Comparison of ENCODE assay signal across 1 cellular context in the genomic region with DNA sequence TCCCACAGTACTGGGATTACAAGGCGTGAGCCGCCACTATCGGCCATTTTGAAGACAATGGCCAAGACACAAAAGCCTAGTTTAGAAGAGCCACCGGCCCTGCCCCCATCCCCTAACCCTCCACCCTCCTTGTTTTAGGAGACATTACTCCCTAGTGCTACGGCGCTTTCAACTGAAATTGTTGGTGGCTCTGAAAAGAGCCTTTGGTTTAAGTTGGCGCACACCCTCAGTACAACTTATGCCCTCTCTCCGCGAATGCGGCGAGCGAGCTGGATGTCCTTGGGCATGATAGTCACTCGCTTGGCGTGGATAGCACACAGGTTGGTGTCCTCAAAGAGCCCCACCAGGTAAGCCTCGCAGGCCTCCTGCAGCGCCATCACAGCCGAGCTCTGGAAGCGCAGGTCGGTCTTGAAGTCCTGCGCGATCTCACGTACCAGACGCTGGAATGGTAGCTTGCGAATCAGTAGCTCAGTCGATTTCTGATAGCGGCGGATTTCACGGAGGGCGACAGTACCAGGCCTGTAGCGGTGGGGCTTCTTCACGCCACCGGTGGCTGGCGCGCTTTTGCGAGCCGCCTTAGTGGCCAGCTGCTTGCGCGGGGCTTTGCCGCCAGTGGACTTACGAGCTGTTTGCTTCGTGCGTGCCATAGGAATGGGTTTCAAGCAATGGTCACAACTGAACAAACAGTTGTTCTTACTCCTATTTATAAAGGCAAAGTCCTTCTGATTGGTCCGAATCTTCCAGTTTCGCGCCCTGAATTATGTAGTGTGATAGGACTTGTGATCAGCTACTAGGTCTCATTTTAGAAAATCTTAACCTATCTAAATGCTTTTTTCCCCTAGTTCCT.
TF ChIP-seq lines count a peak whose summit lies in the region.

No MANE protein-coding gene starts in this region.

TF ChIP-seq in HepG2, 621 proteins besides CTCF, POLR2A, EP300 and RAD21 (continued from another document and continues in another):
- TF ChIP-seq, protein P1, sequence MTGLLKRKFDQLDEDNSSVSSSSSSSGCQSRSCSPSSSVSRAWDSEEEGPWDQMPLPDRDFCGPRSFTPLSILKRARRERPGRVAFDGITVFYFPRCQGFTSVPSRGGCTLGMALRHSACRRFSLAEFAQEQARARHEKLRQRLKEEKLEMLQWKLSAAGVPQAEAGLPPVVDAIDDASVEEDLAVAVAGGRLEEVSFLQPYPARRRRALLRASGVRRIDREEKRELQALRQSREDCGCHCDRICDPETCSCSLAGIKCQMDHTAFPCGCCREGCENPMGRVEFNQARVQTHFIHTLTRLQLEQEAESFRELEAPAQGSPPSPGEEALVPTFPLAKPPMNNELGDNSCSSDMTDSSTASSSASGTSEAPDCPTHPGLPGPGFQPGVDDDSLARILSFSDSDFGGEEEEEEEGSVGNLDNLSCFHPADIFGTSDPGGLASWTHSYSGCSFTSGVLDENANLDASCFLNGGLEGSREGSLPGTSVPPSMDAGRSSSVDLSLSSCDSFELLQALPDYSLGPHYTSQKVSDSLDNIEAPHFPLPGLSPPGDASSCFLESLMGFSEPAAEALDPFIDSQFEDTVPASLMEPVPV (CRISPR knock-in tag; IDR thresholded peaks at IDR 0.05) = peak; percentile 90; the same call in 1 of the 2 replicates
- TF ChIP-seq, protein P2, sequence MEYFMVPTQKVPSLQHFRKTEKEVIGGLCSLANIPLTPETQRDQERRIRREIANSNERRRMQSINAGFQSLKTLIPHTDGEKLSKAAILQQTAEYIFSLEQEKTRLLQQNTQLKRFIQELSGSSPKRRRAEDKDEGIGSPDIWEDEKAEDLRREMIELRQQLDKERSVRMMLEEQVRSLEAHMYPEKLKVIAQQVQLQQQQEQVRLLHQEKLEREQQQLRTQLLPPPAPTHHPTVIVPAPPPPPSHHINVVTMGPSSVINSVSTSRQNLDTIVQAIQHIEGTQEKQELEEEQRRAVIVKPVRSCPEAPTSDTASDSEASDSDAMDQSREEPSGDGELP (IDR thresholded peaks at IDR 0.05; ENCODE audit: borderline replicate concordance, low read depth) = no peak
- TF ChIP-seq, protein P3, sequence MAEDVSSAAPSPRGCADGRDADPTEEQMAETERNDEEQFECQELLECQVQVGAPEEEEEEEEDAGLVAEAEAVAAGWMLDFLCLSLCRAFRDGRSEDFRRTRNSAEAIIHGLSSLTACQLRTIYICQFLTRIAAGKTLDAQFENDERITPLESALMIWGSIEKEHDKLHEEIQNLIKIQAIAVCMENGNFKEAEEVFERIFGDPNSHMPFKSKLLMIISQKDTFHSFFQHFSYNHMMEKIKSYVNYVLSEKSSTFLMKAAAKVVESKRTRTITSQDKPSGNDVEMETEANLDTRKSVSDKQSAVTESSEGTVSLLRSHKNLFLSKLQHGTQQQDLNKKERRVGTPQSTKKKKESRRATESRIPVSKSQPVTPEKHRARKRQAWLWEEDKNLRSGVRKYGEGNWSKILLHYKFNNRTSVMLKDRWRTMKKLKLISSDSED (CRISPR knock-in tag; IDR thresholded peaks at IDR 0.05) = no peak
- TF ChIP-seq SRF (IDR thresholded peaks at IDR 0.05; ENCODE audit: low read depth, low read length) = no peak
- TF ChIP-seq, protein P4, sequence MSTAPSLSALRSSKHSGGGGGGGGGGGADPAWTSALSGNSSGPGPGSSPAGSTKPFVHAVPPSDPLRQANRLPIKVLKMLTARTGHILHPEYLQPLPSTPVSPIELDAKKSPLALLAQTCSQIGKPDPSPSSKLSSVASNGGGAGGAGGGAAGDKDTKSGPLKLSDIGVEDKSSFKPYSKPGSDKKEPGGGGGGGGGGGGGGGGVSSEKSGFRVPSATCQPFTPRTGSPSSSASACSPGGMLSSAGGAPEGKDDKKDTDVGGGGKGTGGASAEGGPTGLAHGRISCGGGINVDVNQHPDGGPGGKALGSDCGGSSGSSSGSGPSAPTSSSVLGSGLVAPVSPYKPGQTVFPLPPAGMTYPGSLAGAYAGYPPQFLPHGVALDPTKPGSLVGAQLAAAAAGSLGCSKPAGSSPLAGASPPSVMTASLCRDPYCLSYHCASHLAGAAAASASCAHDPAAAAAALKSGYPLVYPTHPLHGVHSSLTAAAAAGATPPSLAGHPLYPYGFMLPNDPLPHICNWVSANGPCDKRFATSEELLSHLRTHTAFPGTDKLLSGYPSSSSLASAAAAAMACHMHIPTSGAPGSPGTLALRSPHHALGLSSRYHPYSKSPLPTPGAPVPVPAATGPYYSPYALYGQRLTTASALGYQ (CRISPR knock-in tag; IDR thresholded peaks at IDR 0.05) = no peak; the same call in 1 of the 2 replicates
- no peak for TF ChIP-seq ZNF652 (CRISPR knock-in tag; IDR thresholded peaks at IDR 0.05; ENCODE audit: borderline replicate concordance, low read depth)
- TF ChIP-seq, protein P5, sequence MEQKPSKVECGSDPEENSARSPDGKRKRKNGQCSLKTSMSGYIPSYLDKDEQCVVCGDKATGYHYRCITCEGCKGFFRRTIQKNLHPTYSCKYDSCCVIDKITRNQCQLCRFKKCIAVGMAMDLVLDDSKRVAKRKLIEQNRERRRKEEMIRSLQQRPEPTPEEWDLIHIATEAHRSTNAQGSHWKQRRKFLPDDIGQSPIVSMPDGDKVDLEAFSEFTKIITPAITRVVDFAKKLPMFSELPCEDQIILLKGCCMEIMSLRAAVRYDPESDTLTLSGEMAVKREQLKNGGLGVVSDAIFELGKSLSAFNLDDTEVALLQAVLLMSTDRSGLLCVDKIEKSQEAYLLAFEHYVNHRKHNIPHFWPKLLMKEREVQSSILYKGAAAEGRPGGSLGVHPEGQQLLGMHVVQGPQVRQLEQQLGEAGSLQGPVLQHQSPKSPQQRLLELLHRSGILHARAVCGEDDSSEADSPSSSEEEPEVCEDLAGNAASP (CRISPR knock-in tag; IDR thresholded peaks at IDR 0.05; ENCODE audit: borderline replicate concordance) = peak; percentile 89
- peak; percentile 64; the same call in 1 of the 2 replicates for TF ChIP-seq ZNF274 (CRISPR knock-in tag; IDR thresholded peaks at IDR 0.05)
- peak; percentile 28; the same call in 1 of the 2 replicates for TF ChIP-seq HMG20A (CRISPR knock-in tag; IDR thresholded peaks at IDR 0.05; ENCODE audit: borderline replicate concordance)
- no peak for TF ChIP-seq NFYB (CRISPR knock-in tag; IDR thresholded peaks at IDR 0.05)
- no peak for TF ChIP-seq ZNF75D (CRISPR knock-in tag; IDR thresholded peaks at IDR 0.05; ENCODE audit: borderline replicate concordance)
- no peak for TF ChIP-seq ZNF468 (CRISPR knock-in tag; IDR thresholded peaks at IDR 0.05)
- TF ChIP-seq, protein P6, sequence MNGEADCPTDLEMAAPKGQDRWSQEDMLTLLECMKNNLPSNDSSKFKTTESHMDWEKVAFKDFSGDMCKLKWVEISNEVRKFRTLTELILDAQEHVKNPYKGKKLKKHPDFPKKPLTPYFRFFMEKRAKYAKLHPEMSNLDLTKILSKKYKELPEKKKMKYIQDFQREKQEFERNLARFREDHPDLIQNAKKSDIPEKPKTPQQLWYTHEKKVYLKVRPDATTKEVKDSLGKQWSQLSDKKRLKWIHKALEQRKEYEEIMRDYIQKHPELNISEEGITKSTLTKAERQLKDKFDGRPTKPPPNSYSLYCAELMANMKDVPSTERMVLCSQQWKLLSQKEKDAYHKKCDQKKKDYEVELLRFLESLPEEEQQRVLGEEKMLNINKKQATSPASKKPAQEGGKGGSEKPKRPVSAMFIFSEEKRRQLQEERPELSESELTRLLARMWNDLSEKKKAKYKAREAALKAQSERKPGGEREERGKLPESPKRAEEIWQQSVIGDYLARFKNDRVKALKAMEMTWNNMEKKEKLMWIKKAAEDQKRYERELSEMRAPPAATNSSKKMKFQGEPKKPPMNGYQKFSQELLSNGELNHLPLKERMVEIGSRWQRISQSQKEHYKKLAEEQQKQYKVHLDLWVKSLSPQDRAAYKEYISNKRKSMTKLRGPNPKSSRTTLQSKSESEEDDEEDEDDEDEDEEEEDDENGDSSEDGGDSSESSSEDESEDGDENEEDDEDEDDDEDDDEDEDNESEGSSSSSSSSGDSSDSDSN (CRISPR knock-in tag; IDR thresholded peaks at IDR 0.05) = peak; percentile 87
- TF ChIP-seq ZSCAN20 (CRISPR knock-in tag; IDR thresholded peaks at IDR 0.05; ENCODE audit: borderline replicate concordance) = no peak
- TF ChIP-seq, protein P7, sequence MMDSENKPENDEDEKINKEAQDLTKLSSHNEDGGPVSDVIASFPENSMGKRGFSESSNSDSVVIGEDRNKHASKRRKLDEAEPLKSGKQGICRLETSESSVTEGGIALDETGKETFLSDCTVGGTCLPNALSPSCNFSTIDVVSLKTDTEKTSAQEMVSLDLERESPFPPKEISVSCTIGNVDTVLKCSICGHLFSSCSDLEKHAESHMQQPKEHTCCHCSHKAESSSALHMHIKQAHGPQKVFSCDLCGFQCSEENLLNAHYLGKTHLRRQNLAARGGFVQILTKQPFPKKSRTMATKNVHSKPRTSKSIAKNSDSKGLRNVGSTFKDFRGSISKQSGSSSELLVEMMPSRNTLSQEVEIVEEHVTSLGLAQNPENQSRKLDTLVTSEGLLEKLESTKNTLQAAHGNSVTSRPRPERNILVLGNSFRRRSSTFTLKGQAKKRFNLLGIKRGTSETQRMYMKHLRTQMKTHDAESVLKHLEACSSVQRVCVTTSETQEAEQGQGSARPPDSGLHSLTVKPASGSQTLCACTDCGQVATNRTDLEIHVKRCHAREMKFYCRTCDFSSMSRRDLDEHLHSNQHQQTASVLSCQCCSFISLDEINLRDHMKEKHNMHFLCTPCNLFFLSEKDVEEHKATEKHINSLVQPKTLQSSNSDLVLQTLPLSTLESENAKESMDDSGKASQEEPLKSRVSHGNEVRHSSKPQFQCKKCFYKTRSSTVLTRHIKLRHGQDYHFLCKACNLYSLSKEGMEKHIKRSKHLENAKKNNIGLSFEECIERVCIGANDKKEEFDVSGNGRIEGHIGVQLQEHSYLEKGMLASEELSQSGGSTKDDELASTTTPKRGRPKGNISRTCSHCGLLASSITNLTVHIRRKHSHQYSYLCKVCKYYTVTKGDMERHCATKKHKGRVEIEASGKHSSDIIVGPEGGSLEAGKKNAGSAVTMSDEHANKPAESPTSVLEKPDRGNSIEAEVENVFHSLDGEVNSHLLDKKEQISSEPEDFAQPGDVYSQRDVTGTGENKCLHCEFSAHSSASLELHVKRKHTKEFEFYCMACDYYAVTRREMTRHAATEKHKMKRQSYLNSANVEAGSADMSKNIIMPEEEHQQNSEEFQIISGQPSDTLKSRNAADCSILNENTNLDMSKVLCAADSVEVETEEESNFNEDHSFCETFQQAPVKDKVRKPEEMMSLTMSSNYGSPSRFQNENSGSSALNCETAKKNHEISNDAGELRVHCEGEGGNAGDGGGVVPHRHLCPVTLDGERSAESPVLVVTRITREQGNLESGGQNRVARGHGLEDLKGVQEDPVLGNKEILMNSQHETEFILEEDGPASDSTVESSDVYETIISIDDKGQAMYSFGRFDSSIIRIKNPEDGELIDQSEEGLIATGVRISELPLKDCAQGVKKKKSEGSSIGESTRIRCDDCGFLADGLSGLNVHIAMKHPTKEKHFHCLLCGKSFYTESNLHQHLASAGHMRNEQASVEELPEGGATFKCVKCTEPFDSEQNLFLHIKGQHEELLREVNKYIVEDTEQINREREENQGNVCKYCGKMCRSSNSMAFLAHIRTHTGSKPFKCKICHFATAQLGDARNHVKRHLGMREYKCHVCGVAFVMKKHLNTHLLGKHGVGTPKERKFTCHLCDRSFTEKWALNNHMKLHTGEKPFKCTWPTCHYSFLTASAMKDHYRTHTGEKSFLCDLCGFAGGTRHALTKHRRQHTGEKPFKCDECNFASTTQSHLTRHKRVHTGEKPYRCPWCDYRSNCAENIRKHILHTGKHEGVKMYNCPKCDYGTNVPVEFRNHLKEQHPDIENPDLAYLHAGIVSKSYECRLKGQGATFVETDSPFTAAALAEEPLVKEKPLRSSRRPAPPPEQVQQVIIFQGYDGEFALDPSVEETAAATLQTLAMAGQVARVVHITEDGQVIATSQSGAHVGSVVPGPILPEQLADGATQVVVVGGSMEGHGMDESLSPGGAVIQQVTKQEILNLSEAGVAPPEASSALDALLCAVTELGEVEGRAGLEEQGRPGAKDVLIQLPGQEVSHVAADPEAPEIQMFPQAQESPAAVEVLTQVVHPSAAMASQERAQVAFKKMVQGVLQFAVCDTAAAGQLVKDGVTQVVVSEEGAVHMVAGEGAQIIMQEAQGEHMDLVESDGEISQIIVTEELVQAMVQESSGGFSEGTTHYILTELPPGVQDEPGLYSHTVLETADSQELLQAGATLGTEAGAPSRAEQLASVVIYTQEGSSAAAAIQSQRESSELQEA (CRISPR knock-in tag; IDR thresholded peaks at IDR 0.05; ENCODE audit: not compliant biosample characterization) = no peak
- TF ChIP-seq, protein P8, sequence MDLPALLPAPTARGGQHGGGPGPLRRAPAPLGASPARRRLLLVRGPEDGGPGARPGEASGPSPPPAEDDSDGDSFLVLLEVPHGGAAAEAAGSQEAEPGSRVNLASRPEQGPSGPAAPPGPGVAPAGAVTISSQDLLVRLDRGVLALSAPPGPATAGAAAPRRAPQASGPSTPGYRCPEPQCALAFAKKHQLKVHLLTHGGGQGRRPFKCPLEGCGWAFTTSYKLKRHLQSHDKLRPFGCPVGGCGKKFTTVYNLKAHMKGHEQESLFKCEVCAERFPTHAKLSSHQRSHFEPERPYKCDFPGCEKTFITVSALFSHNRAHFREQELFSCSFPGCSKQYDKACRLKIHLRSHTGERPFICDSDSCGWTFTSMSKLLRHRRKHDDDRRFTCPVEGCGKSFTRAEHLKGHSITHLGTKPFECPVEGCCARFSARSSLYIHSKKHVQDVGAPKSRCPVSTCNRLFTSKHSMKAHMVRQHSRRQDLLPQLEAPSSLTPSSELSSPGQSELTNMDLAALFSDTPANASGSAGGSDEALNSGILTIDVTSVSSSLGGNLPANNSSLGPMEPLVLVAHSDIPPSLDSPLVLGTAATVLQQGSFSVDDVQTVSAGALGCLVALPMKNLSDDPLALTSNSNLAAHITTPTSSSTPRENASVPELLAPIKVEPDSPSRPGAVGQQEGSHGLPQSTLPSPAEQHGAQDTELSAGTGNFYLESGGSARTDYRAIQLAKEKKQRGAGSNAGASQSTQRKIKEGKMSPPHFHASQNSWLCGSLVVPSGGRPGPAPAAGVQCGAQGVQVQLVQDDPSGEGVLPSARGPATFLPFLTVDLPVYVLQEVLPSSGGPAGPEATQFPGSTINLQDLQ (CRISPR knock-in tag; IDR thresholded peaks at IDR 0.05) = no peak
- TF ChIP-seq ZNF207 (IDR thresholded peaks at IDR 0.05; ENCODE audit: borderline replicate concordance) = no peak
- no peak for TF ChIP-seq RFX3 (CRISPR knock-in tag; IDR thresholded peaks at IDR 0.05)
- TF ChIP-seq SMYD3 (CRISPR knock-in tag; IDR thresholded peaks at IDR 0.05) = peak; percentile 90
- no peak for TF ChIP-seq DMAP1 (CRISPR knock-in tag; IDR thresholded peaks at IDR 0.05)
- TF ChIP-seq HIVEP1 (CRISPR knock-in tag; IDR thresholded peaks at IDR 0.05) = no peak
- no peak for TF ChIP-seq NFRKB (IDR thresholded peaks at IDR 0.05)
- no peak for TF ChIP-seq SRSF9 (IDR thresholded peaks at IDR 0.05; ENCODE audit: borderline replicate concordance, insufficient read depth, low read depth, low read length, poor library complexity, severe bottlenecking)
- TF ChIP-seq, protein P9, sequence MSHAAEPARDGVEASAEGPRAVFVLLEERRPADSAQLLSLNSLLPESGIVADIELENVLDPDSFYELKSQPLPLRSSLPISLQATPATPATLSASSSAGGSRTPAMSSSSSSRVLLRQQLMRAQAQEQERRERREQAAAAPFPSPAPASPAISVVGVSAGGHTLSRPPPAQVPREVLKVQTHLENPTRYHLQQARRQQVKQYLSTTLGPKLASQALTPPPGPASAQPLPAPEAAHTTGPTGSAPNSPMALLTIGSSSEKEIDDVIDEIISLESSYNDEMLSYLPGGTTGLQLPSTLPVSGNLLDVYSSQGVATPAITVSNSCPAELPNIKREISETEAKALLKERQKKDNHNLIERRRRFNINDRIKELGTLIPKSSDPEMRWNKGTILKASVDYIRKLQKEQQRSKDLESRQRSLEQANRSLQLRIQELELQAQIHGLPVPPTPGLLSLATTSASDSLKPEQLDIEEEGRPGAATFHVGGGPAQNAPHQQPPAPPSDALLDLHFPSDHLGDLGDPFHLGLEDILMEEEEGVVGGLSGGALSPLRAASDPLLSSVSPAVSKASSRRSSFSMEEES (CRISPR knock-in tag; IDR thresholded peaks at IDR 0.05) = no peak
- no peak for TF ChIP-seq TOE1 (CRISPR knock-in tag; IDR thresholded peaks at IDR 0.05)
- TF ChIP-seq ZNF44 (CRISPR knock-in tag; IDR thresholded peaks at IDR 0.05) = no peak
- TF ChIP-seq YY1 (IDR thresholded peaks at IDR 0.05; ENCODE audit: insufficient read depth, insufficient replicate concordance, low read depth, low read length) = peak; percentile 87
